24 cellular contexts compared by ENCODE assay signal in the genomic region with DNA sequence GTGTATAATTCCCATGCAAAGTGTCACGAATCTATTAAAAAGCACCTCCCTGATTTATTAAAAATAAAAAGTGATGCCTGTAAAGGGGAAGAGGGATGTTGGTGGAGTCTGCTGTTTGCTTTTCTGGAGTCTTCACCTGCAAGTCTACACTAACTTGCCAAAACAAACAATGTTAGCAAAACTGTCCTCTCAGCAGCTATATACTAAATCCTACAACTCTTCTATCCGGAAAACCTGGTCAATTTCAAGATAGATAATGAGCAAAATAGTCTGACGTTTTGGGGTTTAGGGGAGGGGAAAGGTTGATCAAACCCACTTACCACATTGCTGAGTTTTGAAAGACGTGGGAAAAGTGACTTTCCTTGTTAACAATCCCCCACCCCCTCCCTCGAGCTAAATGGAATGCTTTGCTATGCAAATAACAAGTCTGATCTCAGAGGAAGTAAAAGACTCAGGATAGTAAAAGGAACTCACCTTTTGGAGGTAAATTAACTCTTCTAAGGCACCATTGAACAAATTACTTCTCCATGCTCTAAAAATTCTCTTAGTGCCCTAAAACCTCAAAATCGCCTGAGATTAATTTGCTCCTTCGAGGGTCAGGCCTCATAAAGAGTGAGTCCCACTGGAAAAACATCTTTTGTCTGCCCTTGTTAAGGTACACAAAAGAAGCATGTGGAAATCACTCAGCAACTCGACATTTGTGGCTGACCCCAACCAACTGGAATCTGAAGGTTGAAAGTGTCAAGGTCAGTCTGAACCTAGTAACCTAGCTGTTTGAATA. TPM values are rescaled to one million over a fixed set of nuclear protein-coding genes. Genes with fewer than 3 reads are reported as not detected.
A peak's percentile ranks its signal among the peaks of the same experiment; 100 is the strongest.
DNase-seq lines count a peak whose midpoint lies in the region; ATAC-seq and TF ChIP-seq lines count a peak whose summit lies in the region.
"Had no signal": no experiment of that assay in that cellular context is flagged by ENCODE, and none has a peak within 500 bp of the region (broad histone marks: within the 10 kb centered on the region; RNA-seq: fewer than 3 reads in every experiment).

No MANE protein-coding gene starts in this region.

- CTCF ChIA-PET in MCF 10A (lab: Yijun Ruan, JAX) (no interaction called here), mammary epithelial cell (lab: Charles Lee; ENCODE audit: low non-redundant PET) (no interaction called here), PC-3 (lab: Charles Lee) (interaction anchor here (0.6 to 0.7 kb wide), 3 partner anchors 9 to 167 kb away, joined by 3 to 17 read pairs (median 4); no protein-coding TSS in a partner anchor)

- no peaks in the 10 kb centered on the region for H3K36me3 ChIP-seq in mammary epithelial cell (ENCODE audit: insufficient read depth, low read length)
- H3K36me3 ChIP-seq in PC-3 (ENCODE audit: low read depth, low read length), result no peaks in the 10 kb centered on the region
- H3K36me3 ChIP-seq in GM23248 (ENCODE audit: low read depth), result no peaks in the 10 kb centered on the region
- H3K36me3 ChIP-seq: cardiac muscle cell, sigmoid colon, vagina had no signal

- no peaks in the 10 kb centered on the region for H3K4me1 ChIP-seq in mammary epithelial cell (ENCODE audit: insufficient read depth, low read length)
- H3K4me1 ChIP-seq in PC-3 (ENCODE audit: insufficient read depth, low read length), result peaks cover 26% of the 10 kb centered on the region
- H3K4me1 ChIP-seq in GM23248 (ENCODE audit: insufficient read depth), result no peaks in the 10 kb centered on the region
- H3K4me1 ChIP-seq: vagina had no signal

- H3K36me3 Mint-ChIP-seq in MCF 10A (ENCODE audit: insufficient read depth, unreplicated experiment), result no peaks in the 10 kb centered on the region
- no peaks in the 10 kb centered on the region for H3K36me3 Mint-ChIP-seq in type B pancreatic cell
- H3K36me3 Mint-ChIP-seq: CD4-positive, CD25-positive, alpha-beta regulatory T cell had no signal

- BruUV-seq in MCF 10A (replicated peaks; lab: Mats Ljungman, UMichigan) (no TSS peak), mammary epithelial cell (replicated peaks; lab: Mats Ljungman, UMichigan) (no TSS peak), PC-3 (replicated peaks; lab: Mats Ljungman, UMichigan) (no TSS peak)

- ATAC-seq in PC-3, result peak; percentile 84
- no peak for ATAC-seq in GM18520 (IDR thresholded peaks at IDR 0.05; ENCODE audit: unreplicated experiment)
- ATAC-seq: activated T-helper 17 cell treated with anti-CD3 and anti-CD28 coated beads, Interleukin-2, amount 50 U/mL, for 72 hours; T-helper 17 cell had no signal

- no peaks in the 10 kb centered on the region for H3K79me2 ChIP-seq in mammary epithelial cell (ENCODE audit: insufficient read depth, low read length)
- H3K79me2 ChIP-seq in PC-3 (ENCODE audit: low read length), result no peaks in the 10 kb centered on the region
- no peaks in the 10 kb centered on the region for H3K79me2 ChIP-seq in GM23248 (ENCODE audit: insufficient read depth)

- H3K9me3 ChIP-seq in mammary epithelial cell (replicated peaks; ENCODE audit: insufficient read depth, low read length), result no peaks in the 10 kb centered on the region
- H3K9me3 ChIP-seq in PC-3 (ENCODE audit: low read length), result no peaks in the 10 kb centered on the region
- no peaks in the 10 kb centered on the region for H3K9me3 ChIP-seq in GM23248 (ENCODE audit: low read depth)
- H3K9me3 ChIP-seq: sigmoid colon, vagina had no signal

- H3K4me3 ChIP-seq in mammary epithelial cell (replicated peaks in 1 of 3; ENCODE audit: insufficient read depth in 1 of 3, low read depth in 2 of 3, low read length in 3 of 3), result no peak overlapping the region
- no peak overlapping the region; the same call in 1 of the 2 replicates for H3K4me3 ChIP-seq in PC-3 (ENCODE audit: low read length)
- H3K4me3 ChIP-seq in GM23248, result no peak overlapping the region
- H3K4me3 ChIP-seq: cardiac muscle cell, sigmoid colon, vagina had no signal

- H3K27me3 Mint-ChIP-seq in MCF 10A (ENCODE audit: insufficient read depth, unreplicated experiment) (no peaks in the 10 kb centered on the region), type B pancreatic cell (peaks cover 33% of the 10 kb centered on the region)

- H4K20me1 ChIP-seq in mammary epithelial cell (ENCODE audit: insufficient read depth, low read length) (no peaks in the 10 kb centered on the region), PC-3 (ENCODE audit: low read length) (no peaks in the 10 kb centered on the region), GM23248 (ENCODE audit: insufficient read depth) (no peaks in the 10 kb centered on the region)

- dilution Hi-C loops in mammary epithelial cell (cut with HindIII; ENCODE audit: low sequenced_read_pairs), result no loop called here

- no peak overlapping the region for H3K9ac ChIP-seq in mammary epithelial cell (ENCODE audit: insufficient read depth, low read length)
- H3K9ac ChIP-seq in PC-3 (ENCODE audit: low read length), result no peak overlapping the region
- H3K9ac ChIP-seq in GM23248, result no peak overlapping the region

- TF ChIP-seq CTCF in MCF 10A (IDR thresholded peaks at IDR 0.05; ENCODE audit: unreplicated experiment), result no peak
- TF ChIP-seq CTCF in mammary epithelial cell (conservative IDR thresholded peaks at IDR 0.05 in 1 of 2, IDR thresholded peaks at IDR 0.05 in 1 of 2; ENCODE audit: extremely low read depth in 1 of 2, insufficient read depth in 1 of 2, low read depth in 1 of 2, low read length in 2 of 2), result no peak
- TF ChIP-seq CTCF in PC-3 (conservative IDR thresholded peaks at IDR 0.05; ENCODE audit: low read depth, low read length), result no peak
- no peak for TF ChIP-seq CTCF in type B pancreatic cell (conservative IDR thresholded peaks at IDR 0.05)

- 87% methylated on average over 7 of the region's 8 CpGs for WGBS in mammary epithelial cell (ENCODE audit: low coverage, missing lambda C conversion rate)
- 43 to 47% methylated on average over 8 of the region's 8 CpGs for WGBS in GM23248 (ENCODE audit: low coverage in 1 of 2, low lambda C conversion rate in 2 of 2, missing lambda C conversion rate in 2 of 2), 2 experiments

- no peaks in the 10 kb centered on the region for H3F3A ChIP-seq in PC-3 (ENCODE audit: low read length, unreplicated experiment)
- no peaks in the 10 kb centered on the region for H3F3A ChIP-seq in GM23248 (ENCODE audit: insufficient read depth)

- H3K4me2 ChIP-seq in mammary epithelial cell (ENCODE audit: insufficient read depth, low read depth, low read length) (no peak overlapping the region), PC-3 (ENCODE audit: low read length) (peak overlapping the region; percentile 55), GM23248 (ENCODE audit: unreplicated experiment) (no peak overlapping the region)

- no peak overlapping the region for H3K27ac ChIP-seq in mammary epithelial cell (ENCODE audit: insufficient read depth, low read depth, low read length)
- H3K27ac ChIP-seq in PC-3 (ENCODE audit: low read length), result peak overlapping the region; percentile 38
- no peak overlapping the region for H3K27ac ChIP-seq in GM23248
- H3K27ac ChIP-seq: cardiac muscle cell, HL-60, sigmoid colon, vagina had no signal

- H2AFZ ChIP-seq in mammary epithelial cell (ENCODE audit: low read depth, low read length), result no peak overlapping the region
- H2AFZ ChIP-seq in PC-3 (ENCODE audit: low read length), result peak overlapping the region; percentile 42
- no peak overlapping the region for H2AFZ ChIP-seq in GM23248

- intact Hi-C loops in MCF 10A (cut with micrococcal nuclease) (no loop called here), mammary epithelial cell (cut with micrococcal nuclease) (no loop called here), PC-3 (cut with micrococcal nuclease) (no loop called here)

- H3K9me3 Mint-ChIP-seq in MCF 10A (ENCODE audit: unreplicated experiment) (no peaks in the 10 kb centered on the region), type B pancreatic cell (no peaks in the 10 kb centered on the region)
- H3K9me3 Mint-ChIP-seq: activated T-helper 17 cell treated with anti-CD3 and anti-CD28 coated beads, Interleukin-2, amount 50 U/mL, for 72 hours had no signal

- no peak overlapping the region for H3K4me3 Mint-ChIP-seq in MCF 10A (ENCODE audit: unreplicated experiment)
- peak overlapping the region; percentile 27 for H3K4me3 Mint-ChIP-seq in type B pancreatic cell
- H3K4me3 Mint-ChIP-seq: activated T-helper 17 cell treated with anti-CD3 and anti-CD28 coated beads, Interleukin-2, amount 50 U/mL, for 72 hours; CD4-positive, CD25-positive, alpha-beta regulatory T cell; T-helper 17 cell had no signal

- in situ Hi-C loops in mammary epithelial cell (cut with MboI; ENCODE audit: low sequenced_read_pairs in 2 of 2) (loop anchor here (25.0 kb wide), 1 partner anchor 394 kb away; no protein-coding TSS in a partner anchor), GM23248 (cut with MboI) (no loop called here)

- H3K4me1 Mint-ChIP-seq in MCF 10A (ENCODE audit: insufficient read depth, unreplicated experiment) (peaks cover 19% of the 10 kb centered on the region), type B pancreatic cell (ENCODE audit: unreplicated experiment) (peaks cover 11% of the 10 kb centered on the region)
- H3K4me1 Mint-ChIP-seq: activated T-helper 17 cell treated with anti-CD3 and anti-CD28 coated beads, Interleukin-2, amount 50 U/mL, for 72 hours; CD4-positive, CD25-positive, alpha-beta regulatory T cell had no signal

- DNase-seq in MCF 10A (ENCODE audit: unreplicated experiment) (no peak), mammary epithelial cell (no peak), PC-3 (peak; percentile 53), left kidney (ENCODE audit: low read depth, low spot score) (peak; percentile 53), type B pancreatic cell (ENCODE audit: extremely low spot score, unreplicated experiment) (no peak), iPS-NIHi11 (ENCODE audit: low spot score) (no peak), GM23248 (no peak)
- DNase-seq: activated CD4-positive, alpha-beta T cell treated with anti-CD3 and anti-CD28 coated beads for 1 hour; CD4-positive, CD25-positive, alpha-beta regulatory T cell; glutamatergic neuron; Karpas-422; kidney; NCI-H1694; NCI-H446 treated with DMSO at 0.1 percent for 48 hours; nucleus accumbens; Right ventricle myocardium superior; sigmoid colon; stimulated activated CD4-positive, alpha-beta T cell treated with anti-CD3 and anti-CD28 coated beads, Interleukin-1b, Interleukin-23, amount 100 ng/mL, for 48 hours; T-helper 17 cell had no signal

- H3K27me3 ChIP-seq in mammary epithelial cell (ENCODE audit: insufficient read depth, low read length), result no peaks in the 10 kb centered on the region
- H3K27me3 ChIP-seq in PC-3 (ENCODE audit: low read length), result no peaks in the 10 kb centered on the region
- peaks cover 27% of the 10 kb centered on the region for H3K27me3 ChIP-seq in GM23248 (replicated peaks; ENCODE audit: insufficient read depth)
- H3K27me3 ChIP-seq: vagina had no signal

- H3K27ac Mint-ChIP-seq in MCF 10A (ENCODE audit: low read depth, unreplicated experiment) (peak overlapping the region; percentile 25), type B pancreatic cell (no peak overlapping the region)
- H3K27ac Mint-ChIP-seq: activated T-helper 17 cell treated with anti-CD3 and anti-CD28 coated beads, Interleukin-2, amount 50 U/mL, for 72 hours; CD4-positive, CD25-positive, alpha-beta regulatory T cell; T-helper 17 cell had no signal

- POLR2A ChIA-PET in MCF 10A (lab: Yijun Ruan, JAX) (interaction anchor here (0.6 to 3.4 kb wide), 3 partner anchors 10 to 1569 kb away, joined by 3 to 15 read pairs (median 4); no protein-coding TSS in a partner anchor), PC-3 (lab: Charles Lee; ENCODE audit: unreplicated experiment) (interaction anchor here (0.5 to 1.1 kb wide), 7 partner anchors 8 to 1466 kb away, joined by 3 to 15 read pairs (median 4); no protein-coding TSS in a partner anchor)

- H3K9me2 ChIP-seq in PC-3 (replicated peaks; ENCODE audit: low read length), result no peaks in the 10 kb centered on the region
- no peaks in the 10 kb centered on the region for H3K9me2 ChIP-seq in GM23248 (ENCODE audit: insufficient read depth)

RNA-seq across cellular contexts. Expression of a gene that starts 13.5 kb away (rescaled TPM):
- total RNA-seq in MCF 10A (2022) (0.28 and 0.54 TPM in 2 replicates), mammary epithelial cell (1 to 10 TPM; 1.2 to 1.9 TPM), PC-3 (2014; rRNA removed) (8.7 and 16.5 TPM in 2 replicates), type B pancreatic cell (ENCODE audit: low replicate concordance) (12.4 and 36.4 TPM in 2 replicates)
- polyA plus RNA-seq in mammary epithelial cell (7.5 TPM), GM23248 (2016; fragmentation: Nextera tagmentation; extraction: Ambion mirVana) (not detected in 2 replicates)
- polyA minus RNA-seq in mammary epithelial cell, result 4.6 TPM
- not detected in 2 replicates for total RNA-seq in GM23248 (2014; rRNA removed; shearing (Covaris generic))
- total RNA-seq: CD4-positive, CD25-positive, alpha-beta regulatory T cell; T-helper 17 cell had no signal

Comparison
In these comparisons a context has a peak if more than half of its experiments do, and no peak if none do; other contexts are left out.
1. DNase-seq: peak in PC-3 (single experiment) and left kidney (single experiment); none in MCF 10A (single experiment), mammary epithelial cell (single experiment), type B pancreatic cell (single experiment), iPS-NIHi11 (single experiment) and GM23248 (single experiment).